ENCODE assay signal across 1 cellular context in the genomic region with DNA sequence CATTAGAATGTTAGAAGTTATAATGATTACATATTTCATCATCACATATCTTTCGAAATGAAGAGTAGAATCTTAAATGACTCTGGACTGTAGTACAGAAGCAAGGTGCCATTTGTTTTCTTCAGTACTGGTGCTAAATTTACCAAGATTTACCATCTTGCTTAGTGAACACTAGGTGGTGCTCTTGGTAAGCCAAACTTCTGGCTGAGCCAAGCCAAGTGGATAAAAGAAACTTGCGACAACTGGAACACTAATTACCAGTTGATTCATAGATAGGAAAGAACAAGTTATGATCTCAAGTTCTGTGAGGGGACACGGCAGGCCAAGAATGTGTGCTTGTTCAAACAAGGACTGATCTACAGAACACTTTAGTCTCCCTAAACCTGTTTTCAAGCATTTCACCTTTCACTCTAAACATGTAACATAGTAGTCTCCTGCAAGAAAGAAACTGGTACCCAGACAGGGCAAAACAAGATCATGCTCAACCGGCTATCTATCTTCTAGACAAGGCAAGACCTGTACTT.
A peak's percentile ranks its signal among the peaks of the same experiment; 100 is the strongest.
TF ChIP-seq lines count a peak whose summit lies in the region.

No MANE protein-coding gene starts in this region.

TF ChIP-seq in HepG2, 621 proteins besides CTCF, POLR2A, EP300 and RAD21 (continued from another document):
- TF ChIP-seq, protein P1, sequence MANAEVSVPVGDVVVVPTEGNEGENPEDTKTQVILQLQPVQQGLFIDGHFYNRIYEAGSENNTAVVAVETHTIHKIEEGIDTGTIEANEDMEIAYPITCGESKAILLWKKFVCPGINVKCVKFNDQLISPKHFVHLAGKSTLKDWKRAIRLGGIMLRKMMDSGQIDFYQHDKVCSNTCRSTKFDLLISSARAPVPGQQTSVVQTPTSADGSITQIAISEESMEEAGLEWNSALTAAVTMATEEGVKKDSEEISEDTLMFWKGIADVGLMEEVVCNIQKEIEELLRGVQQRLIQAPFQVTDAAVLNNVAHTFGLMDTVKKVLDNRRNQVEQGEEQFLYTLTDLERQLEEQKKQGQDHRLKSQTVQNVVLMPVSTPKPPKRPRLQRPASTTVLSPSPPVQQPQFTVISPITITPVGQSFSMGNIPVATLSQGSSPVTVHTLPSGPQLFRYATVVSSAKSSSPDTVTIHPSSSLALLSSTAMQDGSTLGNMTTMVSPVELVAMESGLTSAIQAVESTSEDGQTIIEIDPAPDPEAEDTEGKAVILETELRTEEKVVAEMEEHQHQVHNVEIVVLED (CRISPR knock-in tag; IDR thresholded peaks at IDR 0.05; ENCODE audit: borderline replicate concordance), result no peak
- no peak for TF ChIP-seq ZNF317 (CRISPR knock-in tag; IDR thresholded peaks at IDR 0.05)
- TF ChIP-seq ADNP (CRISPR knock-in tag; IDR thresholded peaks at IDR 0.05), result no peak
- TF ChIP-seq ZNF572 (CRISPR knock-in tag; IDR thresholded peaks at IDR 0.05), result no peak
- TF ChIP-seq XRCC5 (optimal IDR thresholded peaks at IDR 0.05; ENCODE audit: low read length), result no peak
- TF ChIP-seq, protein P2, sequence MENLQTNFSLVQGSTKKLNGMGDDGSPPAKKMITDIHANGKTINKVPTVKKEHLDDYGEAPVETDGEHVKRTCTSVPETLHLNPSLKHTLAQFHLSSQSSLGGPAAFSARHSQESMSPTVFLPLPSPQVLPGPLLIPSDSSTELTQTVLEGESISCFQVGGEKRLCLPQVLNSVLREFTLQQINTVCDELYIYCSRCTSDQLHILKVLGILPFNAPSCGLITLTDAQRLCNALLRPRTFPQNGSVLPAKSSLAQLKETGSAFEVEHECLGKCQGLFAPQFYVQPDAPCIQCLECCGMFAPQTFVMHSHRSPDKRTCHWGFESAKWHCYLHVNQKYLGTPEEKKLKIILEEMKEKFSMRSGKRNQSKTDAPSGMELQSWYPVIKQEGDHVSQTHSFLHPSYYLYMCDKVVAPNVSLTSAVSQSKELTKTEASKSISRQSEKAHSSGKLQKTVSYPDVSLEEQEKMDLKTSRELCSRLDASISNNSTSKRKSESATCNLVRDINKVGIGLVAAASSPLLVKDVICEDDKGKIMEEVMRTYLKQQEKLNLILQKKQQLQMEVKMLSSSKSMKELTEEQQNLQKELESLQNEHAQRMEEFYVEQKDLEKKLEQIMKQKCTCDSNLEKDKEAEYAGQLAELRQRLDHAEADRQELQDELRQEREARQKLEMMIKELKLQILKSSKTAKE (CRISPR knock-in tag; IDR thresholded peaks at IDR 0.05; ENCODE audit: borderline replicate concordance), result no peak
- no peak for TF ChIP-seq DPF2 (CRISPR knock-in tag; IDR thresholded peaks at IDR 0.05; ENCODE audit: borderline replicate concordance, low read depth)
- TF ChIP-seq, protein P3, sequence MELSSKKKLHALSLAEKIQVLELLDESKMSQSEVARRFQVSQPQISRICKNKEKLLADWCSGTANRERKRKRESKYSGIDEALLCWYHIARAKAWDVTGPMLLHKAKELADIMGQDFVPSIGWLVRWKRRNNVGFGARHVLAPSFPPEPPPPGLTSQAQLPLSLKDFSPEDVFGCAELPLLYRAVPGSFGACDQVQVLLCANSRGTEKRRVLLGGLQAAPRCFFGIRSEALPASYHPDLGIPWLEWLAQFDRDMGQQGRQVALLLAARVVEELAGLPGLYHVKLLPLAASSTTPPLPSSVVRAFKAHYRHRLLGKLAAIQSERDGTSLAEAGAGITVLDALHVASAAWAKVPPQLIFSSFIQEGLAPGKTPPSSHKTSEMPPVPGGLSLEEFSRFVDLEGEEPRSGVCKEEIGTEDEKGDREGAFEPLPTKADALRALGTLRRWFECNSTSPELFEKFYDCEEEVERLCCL (CRISPR knock-in tag; IDR thresholded peaks at IDR 0.05; ENCODE audit: borderline replicate concordance), result no peak
- peak; percentile 11; the same call in 1 of the 2 replicates for TF ChIP-seq FOXA3 (CRISPR knock-in tag; IDR thresholded peaks at IDR 0.05)
- TF ChIP-seq, protein P4, sequence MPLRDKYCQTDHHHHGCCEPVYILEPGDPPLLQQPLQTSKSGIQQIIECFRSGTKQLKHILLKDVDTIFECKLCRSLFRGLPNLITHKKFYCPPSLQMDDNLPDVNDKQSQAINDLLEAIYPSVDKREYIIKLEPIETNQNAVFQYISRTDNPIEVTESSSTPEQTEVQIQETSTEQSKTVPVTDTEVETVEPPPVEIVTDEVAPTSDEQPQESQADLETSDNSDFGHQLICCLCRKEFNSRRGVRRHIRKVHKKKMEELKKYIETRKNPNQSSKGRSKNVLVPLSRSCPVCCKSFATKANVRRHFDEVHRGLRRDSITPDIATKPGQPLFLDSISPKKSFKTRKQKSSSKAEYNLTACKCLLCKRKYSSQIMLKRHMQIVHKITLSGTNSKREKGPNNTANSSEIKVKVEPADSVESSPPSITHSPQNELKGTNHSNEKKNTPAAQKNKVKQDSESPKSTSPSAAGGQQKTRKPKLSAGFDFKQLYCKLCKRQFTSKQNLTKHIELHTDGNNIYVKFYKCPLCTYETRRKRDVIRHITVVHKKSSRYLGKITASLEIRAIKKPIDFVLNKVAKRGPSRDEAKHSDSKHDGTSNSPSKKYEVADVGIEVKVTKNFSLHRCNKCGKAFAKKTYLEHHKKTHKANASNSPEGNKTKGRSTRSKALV (CRISPR knock-in tag; IDR thresholded peaks at IDR 0.05), result no peak
- TF ChIP-seq, protein P5, sequence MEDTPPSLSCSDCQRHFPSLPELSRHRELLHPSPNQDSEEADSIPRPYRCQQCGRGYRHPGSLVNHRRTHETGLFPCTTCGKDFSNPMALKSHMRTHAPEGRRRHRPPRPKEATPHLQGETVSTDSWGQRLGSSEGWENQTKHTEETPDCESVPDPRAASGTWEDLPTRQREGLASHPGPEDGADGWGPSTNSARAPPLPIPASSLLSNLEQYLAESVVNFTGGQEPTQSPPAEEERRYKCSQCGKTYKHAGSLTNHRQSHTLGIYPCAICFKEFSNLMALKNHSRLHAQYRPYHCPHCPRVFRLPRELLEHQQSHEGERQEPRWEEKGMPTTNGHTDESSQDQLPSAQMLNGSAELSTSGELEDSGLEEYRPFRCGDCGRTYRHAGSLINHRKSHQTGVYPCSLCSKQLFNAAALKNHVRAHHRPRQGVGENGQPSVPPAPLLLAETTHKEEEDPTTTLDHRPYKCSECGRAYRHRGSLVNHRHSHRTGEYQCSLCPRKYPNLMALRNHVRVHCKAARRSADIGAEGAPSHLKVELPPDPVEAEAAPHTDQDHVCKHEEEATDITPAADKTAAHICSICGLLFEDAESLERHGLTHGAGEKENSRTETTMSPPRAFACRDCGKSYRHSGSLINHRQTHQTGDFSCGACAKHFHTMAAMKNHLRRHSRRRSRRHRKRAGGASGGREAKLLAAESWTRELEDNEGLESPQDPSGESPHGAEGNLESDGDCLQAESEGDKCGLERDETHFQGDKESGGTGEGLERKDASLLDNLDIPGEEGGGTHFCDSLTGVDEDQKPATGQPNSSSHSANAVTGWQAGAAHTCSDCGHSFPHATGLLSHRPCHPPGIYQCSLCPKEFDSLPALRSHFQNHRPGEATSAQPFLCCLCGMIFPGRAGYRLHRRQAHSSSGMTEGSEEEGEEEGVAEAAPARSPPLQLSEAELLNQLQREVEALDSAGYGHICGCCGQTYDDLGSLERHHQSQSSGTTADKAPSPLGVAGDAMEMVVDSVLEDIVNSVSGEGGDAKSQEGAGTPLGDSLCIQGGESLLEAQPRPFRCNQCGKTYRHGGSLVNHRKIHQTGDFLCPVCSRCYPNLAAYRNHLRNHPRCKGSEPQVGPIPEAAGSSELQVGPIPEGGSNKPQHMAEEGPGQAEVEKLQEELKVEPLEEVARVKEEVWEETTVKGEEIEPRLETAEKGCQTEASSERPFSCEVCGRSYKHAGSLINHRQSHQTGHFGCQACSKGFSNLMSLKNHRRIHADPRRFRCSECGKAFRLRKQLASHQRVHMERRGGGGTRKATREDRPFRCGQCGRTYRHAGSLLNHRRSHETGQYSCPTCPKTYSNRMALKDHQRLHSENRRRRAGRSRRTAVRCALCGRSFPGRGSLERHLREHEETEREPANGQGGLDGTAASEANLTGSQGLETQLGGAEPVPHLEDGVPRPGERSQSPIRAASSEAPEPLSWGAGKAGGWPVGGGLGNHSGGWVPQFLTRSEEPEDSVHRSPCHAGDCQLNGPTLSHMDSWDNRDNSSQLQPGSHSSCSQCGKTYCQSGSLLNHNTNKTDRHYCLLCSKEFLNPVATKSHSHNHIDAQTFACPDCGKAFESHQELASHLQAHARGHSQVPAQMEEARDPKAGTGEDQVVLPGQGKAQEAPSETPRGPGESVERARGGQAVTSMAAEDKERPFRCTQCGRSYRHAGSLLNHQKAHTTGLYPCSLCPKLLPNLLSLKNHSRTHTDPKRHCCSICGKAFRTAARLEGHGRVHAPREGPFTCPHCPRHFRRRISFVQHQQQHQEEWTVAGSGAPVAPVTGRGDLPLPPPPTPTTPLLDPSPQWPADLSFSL (CRISPR knock-in tag; IDR thresholded peaks at IDR 0.05), result no peak
- 0 out of 2 replicates have a peak, but pooled peaks have one; percentile 16 for TF ChIP-seq FOSL2 (CRISPR knock-in tag; IDR thresholded peaks at IDR 0.05)
- TF ChIP-seq MEIS1 (CRISPR knock-in tag; IDR thresholded peaks at IDR 0.05; ENCODE audit: borderline replicate concordance), result no peak
- TF ChIP-seq POLR2AphosphoS5 (IDR thresholded peaks at IDR 0.05; ENCODE audit: low read depth, low read length), result peak; percentile 41
- TF ChIP-seq SIX1 (CRISPR knock-in tag; IDR thresholded peaks at IDR 0.05; ENCODE audit: borderline replicate concordance), result no peak
- TF ChIP-seq REPIN1 (CRISPR knock-in tag; IDR thresholded peaks at IDR 0.05; ENCODE audit: borderline replicate concordance, low read depth), result peak; percentile 27; the same call in 1 of the 2 replicates
- TF ChIP-seq SAP130 (CRISPR knock-in tag; IDR thresholded peaks at IDR 0.05; ENCODE audit: low read depth), result no peak
- no peak for TF ChIP-seq ZNF343 (CRISPR knock-in tag; IDR thresholded peaks at IDR 0.05)
- no peak for TF ChIP-seq TMF1 (CRISPR knock-in tag; IDR thresholded peaks at IDR 0.05; ENCODE audit: low read depth)
- TF ChIP-seq SIN3A (IDR thresholded peaks at IDR 0.05; ENCODE audit: borderline replicate concordance, low read depth, low read length), result no peak
- TF ChIP-seq PRMT3 (CRISPR knock-in tag; IDR thresholded peaks at IDR 0.05; ENCODE audit: borderline replicate concordance, low read depth), result no peak
- TF ChIP-seq, protein P6, sequence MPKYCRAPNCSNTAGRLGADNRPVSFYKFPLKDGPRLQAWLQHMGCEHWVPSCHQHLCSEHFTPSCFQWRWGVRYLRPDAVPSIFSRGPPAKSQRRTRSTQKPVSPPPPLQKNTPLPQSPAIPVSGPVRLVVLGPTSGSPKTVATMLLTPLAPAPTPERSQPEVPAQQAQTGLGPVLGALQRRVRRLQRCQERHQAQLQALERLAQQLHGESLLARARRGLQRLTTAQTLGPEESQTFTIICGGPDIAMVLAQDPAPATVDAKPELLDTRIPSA (CRISPR knock-in tag; IDR thresholded peaks at IDR 0.05; ENCODE audit: borderline replicate concordance), result peak; percentile 37; the same call in 1 of the 2 replicates
- no peak for TF ChIP-seq MEF2D (CRISPR knock-in tag; IDR thresholded peaks at IDR 0.05)
- TF ChIP-seq, protein P7, sequence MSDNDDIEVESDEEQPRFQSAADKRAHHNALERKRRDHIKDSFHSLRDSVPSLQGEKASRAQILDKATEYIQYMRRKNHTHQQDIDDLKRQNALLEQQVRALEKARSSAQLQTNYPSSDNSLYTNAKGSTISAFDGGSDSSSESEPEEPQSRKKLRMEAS (IDR thresholded peaks at IDR 0.05), result no peak
- TF ChIP-seq XBP1 (CRISPR knock-in tag; IDR thresholded peaks at IDR 0.05), result no peak
- TF ChIP-seq JUNB (CRISPR knock-in tag; IDR thresholded peaks at IDR 0.05; ENCODE audit: borderline replicate concordance), result no peak
- no peak for TF ChIP-seq MYNN (CRISPR knock-in tag; IDR thresholded peaks at IDR 0.05; ENCODE audit: low read depth)
- TF ChIP-seq, protein P8, sequence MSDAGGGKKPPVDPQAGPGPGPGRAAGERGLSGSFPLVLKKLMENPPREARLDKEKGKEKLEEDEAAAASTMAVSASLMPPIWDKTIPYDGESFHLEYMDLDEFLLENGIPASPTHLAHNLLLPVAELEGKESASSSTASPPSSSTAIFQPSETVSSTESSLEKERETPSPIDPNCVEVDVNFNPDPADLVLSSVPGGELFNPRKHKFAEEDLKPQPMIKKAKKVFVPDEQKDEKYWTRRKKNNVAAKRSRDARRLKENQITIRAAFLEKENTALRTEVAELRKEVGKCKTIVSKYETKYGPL (CRISPR knock-in tag; IDR thresholded peaks at IDR 0.05), result no peak
- no peak for TF ChIP-seq ZNF629 (CRISPR knock-in tag; conservative IDR thresholded peaks at IDR 0.05)
- no peak for TF ChIP-seq KDM6A (CRISPR knock-in tag; IDR thresholded peaks at IDR 0.05; ENCODE audit: low read depth)
- TF ChIP-seq, protein P9, sequence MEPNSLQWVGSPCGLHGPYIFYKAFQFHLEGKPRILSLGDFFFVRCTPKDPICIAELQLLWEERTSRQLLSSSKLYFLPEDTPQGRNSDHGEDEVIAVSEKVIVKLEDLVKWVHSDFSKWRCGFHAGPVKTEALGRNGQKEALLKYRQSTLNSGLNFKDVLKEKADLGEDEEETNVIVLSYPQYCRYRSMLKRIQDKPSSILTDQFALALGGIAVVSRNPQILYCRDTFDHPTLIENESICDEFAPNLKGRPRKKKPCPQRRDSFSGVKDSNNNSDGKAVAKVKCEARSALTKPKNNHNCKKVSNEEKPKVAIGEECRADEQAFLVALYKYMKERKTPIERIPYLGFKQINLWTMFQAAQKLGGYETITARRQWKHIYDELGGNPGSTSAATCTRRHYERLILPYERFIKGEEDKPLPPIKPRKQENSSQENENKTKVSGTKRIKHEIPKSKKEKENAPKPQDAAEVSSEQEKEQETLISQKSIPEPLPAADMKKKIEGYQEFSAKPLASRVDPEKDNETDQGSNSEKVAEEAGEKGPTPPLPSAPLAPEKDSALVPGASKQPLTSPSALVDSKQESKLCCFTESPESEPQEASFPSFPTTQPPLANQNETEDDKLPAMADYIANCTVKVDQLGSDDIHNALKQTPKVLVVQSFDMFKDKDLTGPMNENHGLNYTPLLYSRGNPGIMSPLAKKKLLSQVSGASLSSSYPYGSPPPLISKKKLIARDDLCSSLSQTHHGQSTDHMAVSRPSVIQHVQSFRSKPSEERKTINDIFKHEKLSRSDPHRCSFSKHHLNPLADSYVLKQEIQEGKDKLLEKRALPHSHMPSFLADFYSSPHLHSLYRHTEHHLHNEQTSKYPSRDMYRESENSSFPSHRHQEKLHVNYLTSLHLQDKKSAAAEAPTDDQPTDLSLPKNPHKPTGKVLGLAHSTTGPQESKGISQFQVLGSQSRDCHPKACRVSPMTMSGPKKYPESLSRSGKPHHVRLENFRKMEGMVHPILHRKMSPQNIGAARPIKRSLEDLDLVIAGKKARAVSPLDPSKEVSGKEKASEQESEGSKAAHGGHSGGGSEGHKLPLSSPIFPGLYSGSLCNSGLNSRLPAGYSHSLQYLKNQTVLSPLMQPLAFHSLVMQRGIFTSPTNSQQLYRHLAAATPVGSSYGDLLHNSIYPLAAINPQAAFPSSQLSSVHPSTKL (CRISPR knock-in tag; IDR thresholded peaks at IDR 0.05), result no peak
- no peak for TF ChIP-seq CCAR2 (optimal IDR thresholded peaks at IDR 0.05; ENCODE audit: low read depth, low read length)
- TF ChIP-seq ARNT (IDR thresholded peaks at IDR 0.05), result no peak
- no peak for TF ChIP-seq CHD2 (IDR thresholded peaks at IDR 0.05; ENCODE audit: low read depth, low read length)
- TF ChIP-seq SRSF9 (IDR thresholded peaks at IDR 0.05; ENCODE audit: borderline replicate concordance, insufficient read depth, low read depth, low read length, poor library complexity, severe bottlenecking), result no peak
